ENCODE assay signal across 1 cellular context in genomic region chr17:46212634-46213435, GRCh38.
A peak's percentile ranks its signal among the peaks of the same experiment; 100 is the strongest.
TF ChIP-seq lines count a peak whose summit lies in the region.

No MANE protein-coding gene starts in this region.

TF ChIP-seq in H1, 55 proteins besides CTCF, POLR2A, EP300 and RAD21:
- TF ChIP-seq YY1 (IDR thresholded peaks at IDR 0.05; ENCODE audit: low read depth, low read length) (peak; percentile 44; the same call in 1 of the 2 replicates), JUND (IDR thresholded peaks at IDR 0.05; ENCODE audit: low read length) (peak; percentile 59; the same call in 1 of the 2 replicates), CREB1 (IDR thresholded peaks at IDR 0.05) (0 out of 2 replicates have a peak, but pooled peaks have one; percentile 26), E2F6 (IDR thresholded peaks at IDR 0.05) (no peak)
